ENCODE assay signal across 8 cellular contexts in genomic region chr19:2016041-2016807, GRCh38. TPM values are rescaled to one million over a fixed set of nuclear protein-coding genes. Genes with fewer than 3 reads are reported as not detected.
DNase-seq lines count a peak whose midpoint lies in the region; ATAC-seq, FAIRE-seq and TF ChIP-seq lines count a peak whose summit lies in the region.

No MANE protein-coding gene starts in this region.

- CTCF ChIA-PET in GM12878 (lab: Yijun Ruan, JAX), result interaction anchor here (0.7 to 1.2 kb wide), 3 partner anchors 31 to 118 kb away, joined by 3 to 4 read pairs (median 3); no protein-coding TSS in a partner anchor

- H3K4me1 ChIP-seq in ES-I3 (ENCODE audit: insufficient read depth, low read length) (no peaks in the 10 kb centered on the region), GM12878 (ENCODE audit: control insufficient read depth, insufficient read depth, low read length) (peaks cover 9% of the 10 kb centered on the region)

- RAD21 ChIA-PET in GM12878 (lab: Charles Lee; ENCODE audit: unreplicated experiment), result interaction anchor here (1.0 kb wide), 1 partner anchor 152 kb away, joined by 4 read pairs; no protein-coding TSS in a partner anchor

- H4K20me1 ChIP-seq in GM12878 (ENCODE audit: control insufficient read depth, insufficient read depth), result no peaks in the 10 kb centered on the region

- no peak for TF ChIP-seq EP300 in GM12878 (IDR thresholded peaks at IDR 0.05; ENCODE audit: borderline replicate concordance in 1 of 2, control insufficient read depth in 1 of 2, low read depth in 2 of 2, low read length in 2 of 2)

- WGBS in GM12878 (ENCODE audit: insufficient coverage, insufficient replicate concordance, low lambda C conversion rate, missing lambda C conversion rate), result 60% methylated on average over 20 of the region's 23 CpGs

- SMC1A ChIA-PET in GM12878 (lab: Charles Lee; ENCODE audit: uncharacterized antibody, unreplicated experiment), result interaction anchor here (0.8 kb wide), 1 partner anchor 84 kb away, joined by 3 read pairs; no protein-coding TSS in a partner anchor

- no peaks in the 10 kb centered on the region for H3K9me3 ChIP-seq in ES-I3 (ENCODE audit: control insufficient read depth, insufficient read depth, low read length)
- H3K9me3 ChIP-seq in GM12878 (replicated peaks; ENCODE audit: control insufficient read depth, insufficient read depth, low read length), result no peaks in the 10 kb centered on the region

- H2AFZ ChIP-seq in GM12878 (ENCODE audit: control insufficient read depth, low read depth, low read length), result no peak overlapping the region; the same call in 1 of the 2 replicates

- BruUV-seq in GM12878 (replicated peaks; lab: Mats Ljungman, UMichigan), result no TSS peak

- ATAC-seq in SK-N-SH treated with all-trans-retinoic acid at 6 μM for 48 hours (peak; percentile 74), GM12878 (peak; percentile 82), sciatic nerve (peak; percentile 92), HG03135 (IDR thresholded peaks at IDR 0.05; ENCODE audit: unreplicated experiment) (no peak), GM18873 (IDR thresholded peaks at IDR 0.05; ENCODE audit: low FRiP score, unreplicated experiment) (no peak)

- TF ChIP-seq RAD21 in GM12878 (IDR thresholded peaks at IDR 0.05; ENCODE audit: insufficient read depth, low read depth, low read length), result no peak

- H3K4me2 ChIP-seq in GM12878 (ENCODE audit: control insufficient read depth, insufficient read depth), result peak overlapping the region; percentile 81

- in situ Hi-C loops in GM12878 (cut with MboI), result loop anchor here (5.0 kb wide), 1 partner anchor 66 kb away; no protein-coding TSS in a partner anchor

- H3K79me2 ChIP-seq in GM12878 (ENCODE audit: control insufficient read depth, insufficient read depth, low read length), result peaks cover 16% of the 10 kb centered on the region

- TF ChIP-seq CTCF in GM12878 (IDR thresholded peaks at IDR 0.05 in 2 of 3, conservative IDR thresholded peaks at IDR 0.05 in 1 of 3; ENCODE audit: control insufficient read depth in 2 of 3, extremely low read depth in 1 of 3, insufficient read depth in 1 of 3, low read depth in 3 of 3, low read length in 3 of 3), result no peak

- H3K27ac ChIP-seq in GM12878 (ENCODE audit: control insufficient read depth, insufficient read depth), result no peak overlapping the region

- H3K36me3 ChIP-seq in ES-I3 (ENCODE audit: insufficient read depth, low read length), result no peaks in the 10 kb centered on the region
- H3K36me3 ChIP-seq in GM12878 (ENCODE audit: control insufficient read depth in 2 of 2, insufficient read depth in 2 of 2, low read length in 1 of 2), result no peaks in the 10 kb centered on the region

- peak overlapping the region; percentile 48 for H3K4me3 ChIP-seq in GM12878

- H3K9ac ChIP-seq in ES-I3 (ENCODE audit: low read depth, low read length) (peak overlapping the region; percentile 39; the same call in 1 of the 2 replicates), GM12878 (ENCODE audit: control insufficient read depth, insufficient read depth, low read length) (no peak overlapping the region)

- FAIRE-seq in GM12878 (lab: Jason Lieb, UNC), result peak; percentile 57

- intact Hi-C loops in GM12878 (cut with micrococcal nuclease; ENCODE audit: unreplicated experiment) (loop anchor here (5.0 kb wide), 3 partner anchors 46 to 109 kb away; partner anchors contain the start of genes ADAT3 and SCAMP4), sciatic nerve (cut with DNase I) (loop anchor here (5.0 kb wide), 1 partner anchor 61 kb away; no protein-coding TSS in a partner anchor)

- H3K27me3 ChIP-seq in GM12878 (replicated peaks in 1 of 2; ENCODE audit: control insufficient read depth in 2 of 2, insufficient read depth in 2 of 2, low read length in 1 of 2), result no peaks in the 10 kb centered on the region

- no peak for TF ChIP-seq POLR2A in GM12878 (IDR thresholded peaks at IDR 0.05; ENCODE audit: low read depth, low read length)

- peak; percentile 62 for DNase-seq in NAMALWA (ENCODE audit: low spot score)
- peak; percentile 46 for DNase-seq in GM12878 (ENCODE audit: low read depth, low spot score)
- DNase-seq in hippocampal formation (lab: John Stamatoyannopoulos, UW), result peak; percentile 60 to 87
- DNase-seq in sciatic nerve (ENCODE audit: low spot score), result peak; percentile 89

- POLR2A ChIA-PET in GM12878 (lab: Charles Lee), result interaction anchor here (1.3 kb wide), 1 partner anchor 77 kb away, joined by 3 read pairs; no protein-coding TSS in a partner anchor

TF ChIP-seq in SK-N-SH treated with all-trans-retinoic acid at 6 μM for 48 hours, 23 proteins besides CTCF, POLR2A, EP300 and RAD21:
- TF ChIP-seq SNAI2 (CRISPR knock-in tag; IDR thresholded peaks at IDR 0.05) (no peak), TCF4 (CRISPR knock-in tag; IDR thresholded peaks at IDR 0.05; ENCODE audit: borderline replicate concordance) (peak; percentile 41; the same call in 1 of the 2 replicates)
TF ChIP-seq in SK-N-SH treated with all-trans-retinoic acid at 6 μM for 48 hours: peak in this region for 1.

TF ChIP-seq in GM12878, 131 proteins besides CTCF, POLR2A, EP300 and RAD21 (continues in another document):
- TF ChIP-seq GABPA (IDR thresholded peaks at IDR 0.05; ENCODE audit: low read depth) (no peak), IKZF1 (conservative IDR thresholded peaks at IDR 0.05) (peak; percentile 67), NR2F1 (conservative IDR thresholded peaks at IDR 0.05) (0 out of 2 replicates have a peak, but pooled peaks have one; percentile 14), HSF1 (IDR thresholded peaks at IDR 0.05; ENCODE audit: low read depth, low read length) (no peak), SUPT20H (IDR thresholded peaks at IDR 0.05; ENCODE audit: borderline replicate concordance, control insufficient read depth, low read depth, low read length) (no peak), LARP7 (IDR thresholded peaks at IDR 0.05) (no peak), ZBED1 (IDR thresholded peaks at IDR 0.05; ENCODE audit: borderline replicate concordance) (no peak), IKZF2 (IDR thresholded peaks at IDR 0.05) (peak; percentile 39 to 47; a peak in 2 of 4 replicates), JUND (IDR thresholded peaks at IDR 0.05; ENCODE audit: low read depth, low read length) (no peak)

RNA-seq across cellular contexts. Expression of gene BTBD2, which starts 0.7 kb away (rescaled TPM):
- total RNA-seq in GM12878 (2013; cell fraction: nucleolus; rRNA removed), result 28.6 and 36.5 TPM in 2 replicates
- total RNA-seq in GM12878 (2014; rRNA removed) (18.3 and 19.9 TPM in 2 replicates), GM12878 (2014; rRNA removed; fragmentation: Illumina TruSeq; extraction: Trizol) (8.2 and 10.6 TPM in 2 replicates), GM12878 (2021) (62.2 and 66.2 TPM in 2 replicates), sciatic nerve (65.7 TPM)
- polyA plus RNA-seq in GM12878 (2011; ENCODE audit: low read depth), result 14.1 TPM
- polyA plus RNA-seq in GM12878 (2011; rRNA removed) (8.8 and 18.6 TPM in 2 replicates), GM12878 (2014; fragmentation: Illumina TruSeq; extraction: Trizol) (3.2 and 10.1 TPM in 2 replicates), GM12878 (2014; fragmentation: Nextera tagmentation; extraction: Ambion mirVana) (under 1 TPM; 0.13 to 0.37 TPM), GM12878 (2014; rRNA removed) (45.4 and 50.9 TPM in 2 replicates), GM12878 (2016; fragmentation: Nextera tagmentation; extraction: Ambion mirVana) (1 to 10 TPM; 4.5 to 5.5 TPM)
- polyA plus RNA-seq in GM12878 (2011; cell fraction: cytosol; rRNA removed), result 17.6 and 23.3 TPM in 2 replicates
- 31.2 and 32.5 TPM in 2 replicates for polyA plus RNA-seq in GM12878 (2011; cell fraction: nucleus; rRNA removed)
- 56.8 and 72.7 TPM in 2 replicates for polyA plus RNA-seq in GM12878 (2012)
- polyA minus RNA-seq in GM12878 (2011; rRNA and poly(A)+ RNA removed), result 7.7 and 16.5 TPM in 2 replicates
- polyA minus RNA-seq in GM12878 (2011; cell fraction: cytosol; rRNA and poly(A)+ RNA removed), result 16.2 TPM in 2 replicates
- 5.9 and 13.0 TPM in 2 replicates for polyA minus RNA-seq in GM12878 (2011; cell fraction: nucleus; rRNA and poly(A)+ RNA removed)

RNA-seq across cellular contexts. Expression of gene MKNK2, which starts 34.8 kb away (rescaled TPM):
- total RNA-seq in GM12878 (2013; cell fraction: nucleolus; rRNA removed), result 200 and 243 TPM in 2 replicates
- total RNA-seq in GM12878 (2014; rRNA removed), result 159 and 168 TPM in 2 replicates
- 70.3 and 77.9 TPM in 2 replicates for total RNA-seq in GM12878 (2014; rRNA removed; fragmentation: Illumina TruSeq; extraction: Trizol)
- total RNA-seq in GM12878 (2021), result 365 and 378 TPM in 2 replicates
- 99.4 TPM for polyA plus RNA-seq in GM12878 (2011; ENCODE audit: low read depth)
- 113 and 223 TPM in 2 replicates for polyA plus RNA-seq in GM12878 (2011; rRNA removed)
- polyA plus RNA-seq in GM12878 (2011; cell fraction: cytosol; rRNA removed), result 264 and 354 TPM in 2 replicates
- polyA plus RNA-seq in GM12878 (2011; cell fraction: nucleus; rRNA removed), result 566 and 615 TPM in 2 replicates
- 257 and 345 TPM in 2 replicates for polyA plus RNA-seq in GM12878 (2012)
- 29.6 and 61.9 TPM in 2 replicates for polyA plus RNA-seq in GM12878 (2014; fragmentation: Illumina TruSeq; extraction: Trizol)
- polyA plus RNA-seq in GM12878 (2014; fragmentation: Nextera tagmentation; extraction: Ambion mirVana), result 10 to 100 TPM in 1 of 2 experiments, 1 to 10 TPM in 1; 9.6 to 17.6 TPM
- polyA plus RNA-seq in GM12878 (2014; rRNA removed), result 195 and 218 TPM in 2 replicates
- 10 to 100 TPM; 38.3 to 53.3 TPM for polyA plus RNA-seq in GM12878 (2016; fragmentation: Nextera tagmentation; extraction: Ambion mirVana)
- 188 and 408 TPM in 2 replicates for polyA minus RNA-seq in GM12878 (2011; rRNA and poly(A)+ RNA removed)
- polyA minus RNA-seq in GM12878 (2011; cell fraction: cytosol; rRNA and poly(A)+ RNA removed), result 223 and 291 TPM in 2 replicates
- polyA minus RNA-seq in GM12878 (2011; cell fraction: nucleus; rRNA and poly(A)+ RNA removed), result 114 and 130 TPM in 2 replicates
- 140 TPM for total RNA-seq in sciatic nerve

Comparison
In these comparisons a context has a peak if more than half of its experiments do, and no peak if none do; other contexts are left out.
1. ATAC-seq: peak in SK-N-SH treated with all-trans-retinoic acid at 6 μM for 48 hours (single experiment), GM12878 (single experiment) and sciatic nerve (single experiment); none in HG03135 (single experiment) and GM18873 (single experiment).
2. Peak in every context shown above with its lines, with median percentiles within 50 percentile points of each other: DNase-seq.